2 cellular contexts compared by ENCODE assay signal in the genomic region with DNA sequence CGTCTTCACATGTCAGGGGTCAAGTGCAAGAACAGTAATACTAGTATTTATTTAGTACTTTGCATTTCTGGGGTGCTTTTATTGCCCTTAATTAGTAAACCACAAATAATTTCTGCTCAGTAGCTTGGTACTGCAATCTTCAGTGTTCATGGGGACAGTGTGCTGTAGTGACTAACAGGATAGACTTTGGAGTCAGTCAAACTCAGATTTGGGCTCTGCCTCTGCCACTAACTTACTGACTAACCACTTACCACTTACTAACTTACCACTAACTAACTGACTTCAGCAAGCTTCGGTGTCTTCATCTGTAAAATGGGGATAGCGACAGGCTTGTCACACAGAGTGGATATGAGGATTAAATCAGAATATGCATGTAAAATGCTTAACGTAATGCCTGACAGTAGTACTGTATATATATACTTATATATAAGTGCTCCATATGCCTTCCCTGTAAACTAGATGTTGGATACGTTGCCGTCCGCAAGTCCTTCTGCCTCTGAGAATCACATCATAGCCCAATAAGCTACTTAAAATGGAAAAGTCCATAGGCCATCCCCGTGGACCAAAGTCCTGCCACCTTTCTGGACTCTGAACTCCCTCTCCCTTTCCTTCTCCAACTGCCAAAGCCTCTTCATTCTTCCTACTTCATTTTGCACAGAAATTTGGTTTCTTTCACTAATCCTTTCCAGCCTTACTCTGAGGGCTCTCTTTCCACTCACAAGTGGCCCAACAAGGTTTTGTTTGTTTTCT.
TF ChIP-seq lines count a peak whose summit lies in the region.

No MANE protein-coding gene starts in this region.

TF ChIP-seq in liver, 16 proteins besides CTCF, POLR2A, EP300 and RAD21 (continued from another document):
- peak; percentile 30 for TF ChIP-seq HNF4G (IDR thresholded peaks at IDR 0.05)
TF ChIP-seq in liver: peak in this region for 2.

TF ChIP-seq in HepG2, 621 proteins besides CTCF, POLR2A, EP300 and RAD21 (continued from another document):
- TF ChIP-seq, protein P1, sequence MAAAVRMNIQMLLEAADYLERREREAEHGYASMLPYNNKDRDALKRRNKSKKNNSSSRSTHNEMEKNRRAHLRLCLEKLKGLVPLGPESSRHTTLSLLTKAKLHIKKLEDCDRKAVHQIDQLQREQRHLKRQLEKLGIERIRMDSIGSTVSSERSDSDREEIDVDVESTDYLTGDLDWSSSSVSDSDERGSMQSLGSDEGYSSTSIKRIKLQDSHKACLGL (CRISPR knock-in tag; IDR thresholded peaks at IDR 0.05), result no peak
- TF ChIP-seq ZNF615 (CRISPR knock-in tag; IDR thresholded peaks at IDR 0.05; ENCODE audit: borderline replicate concordance) (no peak), ZFP36L2 (CRISPR knock-in tag; IDR thresholded peaks at IDR 0.05) (no peak), JARID2 (CRISPR knock-in tag; IDR thresholded peaks at IDR 0.05; ENCODE audit: insufficient replicate concordance) (no peak), RXRB (CRISPR knock-in tag; IDR thresholded peaks at IDR 0.05; ENCODE audit: borderline replicate concordance) (no peak), ZNF441 (CRISPR knock-in tag; IDR thresholded peaks at IDR 0.05; ENCODE audit: borderline replicate concordance) (no peak), ZNF761 (CRISPR knock-in tag; conservative IDR thresholded peaks at IDR 0.05) (no peak), ZNF530 (CRISPR knock-in tag; IDR thresholded peaks at IDR 0.05; ENCODE audit: low read depth) (no peak), ZNF629 (CRISPR knock-in tag; conservative IDR thresholded peaks at IDR 0.05) (no peak)
- TF ChIP-seq, protein P2, sequence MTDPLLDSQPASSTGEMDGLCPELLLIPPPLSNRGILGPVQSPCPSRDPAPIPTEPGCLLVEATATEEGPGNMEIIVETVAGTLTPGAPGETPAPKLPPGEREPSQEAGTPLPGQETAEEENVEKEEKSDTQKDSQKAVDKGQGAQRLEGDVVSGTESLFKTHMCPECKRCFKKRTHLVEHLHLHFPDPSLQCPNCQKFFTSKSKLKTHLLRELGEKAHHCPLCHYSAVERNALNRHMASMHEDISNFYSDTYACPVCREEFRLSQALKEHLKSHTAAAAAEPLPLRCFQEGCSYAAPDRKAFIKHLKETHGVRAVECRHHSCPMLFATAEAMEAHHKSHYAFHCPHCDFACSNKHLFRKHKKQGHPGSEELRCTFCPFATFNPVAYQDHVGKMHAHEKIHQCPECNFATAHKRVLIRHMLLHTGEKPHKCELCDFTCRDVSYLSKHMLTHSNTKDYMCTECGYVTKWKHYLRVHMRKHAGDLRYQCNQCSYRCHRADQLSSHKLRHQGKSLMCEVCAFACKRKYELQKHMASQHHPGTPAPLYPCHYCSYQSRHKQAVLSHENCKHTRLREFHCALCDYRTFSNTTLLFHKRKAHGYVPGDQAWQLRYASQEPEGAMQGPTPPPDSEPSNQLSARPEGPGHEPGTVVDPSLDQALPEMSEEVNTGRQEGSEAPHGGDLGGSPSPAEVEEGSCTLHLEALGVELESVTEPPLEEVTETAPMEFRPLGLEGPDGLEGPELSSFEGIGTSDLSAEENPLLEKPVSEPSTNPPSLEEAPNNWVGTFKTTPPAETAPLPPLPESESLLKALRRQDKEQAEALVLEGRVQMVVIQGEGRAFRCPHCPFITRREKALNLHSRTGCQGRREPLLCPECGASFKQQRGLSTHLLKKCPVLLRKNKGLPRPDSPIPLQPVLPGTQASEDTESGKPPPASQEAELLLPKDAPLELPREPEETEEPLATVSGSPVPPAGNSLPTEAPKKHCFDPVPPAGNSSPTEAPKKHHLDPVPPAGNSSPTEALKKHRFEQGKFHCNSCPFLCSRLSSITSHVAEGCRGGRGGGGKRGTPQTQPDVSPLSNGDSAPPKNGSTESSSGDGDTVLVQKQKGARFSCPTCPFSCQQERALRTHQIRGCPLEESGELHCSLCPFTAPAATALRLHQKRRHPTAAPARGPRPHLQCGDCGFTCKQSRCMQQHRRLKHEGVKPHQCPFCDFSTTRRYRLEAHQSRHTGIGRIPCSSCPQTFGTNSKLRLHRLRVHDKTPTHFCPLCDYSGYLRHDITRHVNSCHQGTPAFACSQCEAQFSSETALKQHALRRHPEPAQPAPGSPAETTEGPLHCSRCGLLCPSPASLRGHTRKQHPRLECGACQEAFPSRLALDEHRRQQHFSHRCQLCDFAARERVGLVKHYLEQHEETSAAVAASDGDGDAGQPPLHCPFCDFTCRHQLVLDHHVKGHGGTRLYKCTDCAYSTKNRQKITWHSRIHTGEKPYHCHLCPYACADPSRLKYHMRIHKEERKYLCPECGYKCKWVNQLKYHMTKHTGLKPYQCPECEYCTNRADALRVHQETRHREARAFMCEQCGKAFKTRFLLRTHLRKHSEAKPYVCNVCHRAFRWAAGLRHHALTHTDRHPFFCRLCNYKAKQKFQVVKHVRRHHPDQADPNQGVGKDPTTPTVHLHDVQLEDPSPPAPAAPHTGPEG (CRISPR knock-in tag; IDR thresholded peaks at IDR 0.05), result no peak
- TF ChIP-seq, protein P3, sequence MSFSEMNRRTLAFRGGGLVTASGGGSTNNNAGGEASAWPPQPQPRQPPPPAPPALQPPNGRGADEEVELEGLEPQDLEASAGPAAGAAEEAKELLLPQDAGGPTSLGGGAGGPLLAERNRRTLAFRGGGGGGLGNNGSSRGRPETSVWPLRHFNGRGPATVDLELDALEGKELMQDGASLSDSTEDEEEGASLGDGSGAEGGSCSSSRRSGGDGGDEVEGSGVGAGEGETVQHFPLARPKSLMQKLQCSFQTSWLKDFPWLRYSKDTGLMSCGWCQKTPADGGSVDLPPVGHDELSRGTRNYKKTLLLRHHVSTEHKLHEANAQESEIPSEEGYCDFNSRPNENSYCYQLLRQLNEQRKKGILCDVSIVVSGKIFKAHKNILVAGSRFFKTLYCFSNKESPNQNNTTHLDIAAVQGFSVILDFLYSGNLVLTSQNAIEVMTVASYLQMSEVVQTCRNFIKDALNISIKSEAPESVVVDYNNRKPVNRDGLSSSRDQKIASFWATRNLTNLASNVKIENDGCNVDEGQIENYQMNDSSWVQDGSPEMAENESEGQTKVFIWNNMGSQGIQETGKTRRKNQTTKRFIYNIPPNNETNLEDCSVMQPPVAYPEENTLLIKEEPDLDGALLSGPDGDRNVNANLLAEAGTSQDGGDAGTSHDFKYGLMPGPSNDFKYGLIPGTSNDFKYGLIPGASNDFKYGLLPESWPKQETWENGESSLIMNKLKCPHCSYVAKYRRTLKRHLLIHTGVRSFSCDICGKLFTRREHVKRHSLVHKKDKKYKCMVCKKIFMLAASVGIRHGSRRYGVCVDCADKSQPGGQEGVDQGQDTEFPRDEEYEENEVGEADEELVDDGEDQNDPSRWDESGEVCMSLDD (CRISPR knock-in tag; IDR thresholded peaks at IDR 0.05; ENCODE audit: borderline replicate concordance), result no peak
- TF ChIP-seq, protein P4, sequence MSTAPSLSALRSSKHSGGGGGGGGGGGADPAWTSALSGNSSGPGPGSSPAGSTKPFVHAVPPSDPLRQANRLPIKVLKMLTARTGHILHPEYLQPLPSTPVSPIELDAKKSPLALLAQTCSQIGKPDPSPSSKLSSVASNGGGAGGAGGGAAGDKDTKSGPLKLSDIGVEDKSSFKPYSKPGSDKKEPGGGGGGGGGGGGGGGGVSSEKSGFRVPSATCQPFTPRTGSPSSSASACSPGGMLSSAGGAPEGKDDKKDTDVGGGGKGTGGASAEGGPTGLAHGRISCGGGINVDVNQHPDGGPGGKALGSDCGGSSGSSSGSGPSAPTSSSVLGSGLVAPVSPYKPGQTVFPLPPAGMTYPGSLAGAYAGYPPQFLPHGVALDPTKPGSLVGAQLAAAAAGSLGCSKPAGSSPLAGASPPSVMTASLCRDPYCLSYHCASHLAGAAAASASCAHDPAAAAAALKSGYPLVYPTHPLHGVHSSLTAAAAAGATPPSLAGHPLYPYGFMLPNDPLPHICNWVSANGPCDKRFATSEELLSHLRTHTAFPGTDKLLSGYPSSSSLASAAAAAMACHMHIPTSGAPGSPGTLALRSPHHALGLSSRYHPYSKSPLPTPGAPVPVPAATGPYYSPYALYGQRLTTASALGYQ (CRISPR knock-in tag; IDR thresholded peaks at IDR 0.05), result no peak
- TF ChIP-seq, protein P5, sequence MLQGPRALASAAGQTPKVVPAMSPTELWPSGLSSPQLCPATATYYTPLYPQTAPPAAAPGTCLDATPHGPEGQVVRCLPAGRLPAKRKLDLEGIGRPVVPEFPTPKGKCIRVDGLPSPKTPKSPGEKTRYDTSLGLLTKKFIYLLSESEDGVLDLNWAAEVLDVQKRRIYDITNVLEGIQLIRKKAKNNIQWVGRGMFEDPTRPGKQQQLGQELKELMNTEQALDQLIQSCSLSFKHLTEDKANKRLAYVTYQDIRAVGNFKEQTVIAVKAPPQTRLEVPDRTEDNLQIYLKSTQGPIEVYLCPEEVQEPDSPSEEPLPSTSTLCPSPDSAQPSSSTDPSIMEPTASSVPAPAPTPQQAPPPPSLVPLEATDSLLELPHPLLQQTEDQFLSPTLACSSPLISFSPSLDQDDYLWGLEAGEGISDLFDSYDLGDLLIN (CRISPR knock-in tag; IDR thresholded peaks at IDR 0.05; ENCODE audit: borderline replicate concordance), result no peak
